In genomic region chr20:20364747-20365558, GRCh38 we compare ENCODE assay signal across 15 cellular contexts. TPM values are rescaled to one million over a fixed set of nuclear protein-coding genes. Genes with fewer than 3 reads are reported as not detected.
DNase-seq lines count a peak whose midpoint lies in the region; ATAC-seq and TF ChIP-seq lines count a peak whose summit lies in the region.
"Had no signal": no experiment of that assay in that cellular context is flagged by ENCODE, and none has a peak within 500 bp of the region (broad histone marks: within the 10 kb centered on the region; RNA-seq: fewer than 3 reads in every experiment).

No MANE protein-coding gene starts in this region.

- peak; percentile 40 for DNase-seq in activated T-cell treated with anti-CD3 and anti-CD28 coated beads, Interleukin-2, amount 50 U/mL, for 24 hours
- DNase-seq in activated T-cell treated with anti-CD3 and anti-CD28 coated beads, Interleukin-2, amount 50 U/mL, for 4 hours, result no peak
- DNase-seq in NCI-H1092 treated with DMSO at 0.1 percent for 48 hours (lab: John Stamatoyannopoulos, UW) (peak; percentile 74), progenitor cell of endocrine pancreas (ENCODE audit: low spot score, unreplicated experiment) (no peak), CD14-positive monocyte (ENCODE audit: low spot score) (no peak)
- DNase-seq in central memory CD8-positive, alpha-beta T cell (ENCODE audit: low spot score in 2 of 2), result no peak
- DNase-seq: kidney glomerular epithelial cell, NCI-H1694, right lobe of liver, T-cell had no signal

- intact Hi-C loops in CD14-positive monocyte (cut with micrococcal nuclease), result no loop called here

- peak overlapping the region; percentile 50 for H3K4me3 Mint-ChIP-seq in activated T-cell treated with anti-CD3 and anti-CD28 coated beads, Interleukin-2, amount 50 U/mL, for 24 hours
- no peak overlapping the region for H3K4me3 Mint-ChIP-seq in activated T-cell treated with anti-CD3 and anti-CD28 coated beads, Interleukin-2, amount 50 U/mL, for 4 hours
- no peak overlapping the region for H3K4me3 Mint-ChIP-seq in central memory CD8-positive, alpha-beta T cell
- H3K4me3 Mint-ChIP-seq in progenitor cell of endocrine pancreas (ENCODE audit: low read depth) (peak overlapping the region; percentile 55), CD14-positive monocyte (peak overlapping the region in 1 of 2 donors; percentile 84)
- H3K4me3 Mint-ChIP-seq: T-cell had no signal

- H3K9me3 Mint-ChIP-seq in activated T-cell treated with anti-CD3 and anti-CD28 coated beads, Interleukin-2, amount 50 U/mL, for 24 hours, result no peaks in the 10 kb centered on the region
- H3K9me3 Mint-ChIP-seq in activated T-cell treated with anti-CD3 and anti-CD28 coated beads, Interleukin-2, amount 50 U/mL, for 4 hours, result no peaks in the 10 kb centered on the region
- no peaks in the 10 kb centered on the region for H3K9me3 Mint-ChIP-seq in central memory CD8-positive, alpha-beta T cell
- H3K9me3 Mint-ChIP-seq in progenitor cell of endocrine pancreas (ENCODE audit: low read depth) (no peaks in the 10 kb centered on the region), CD14-positive monocyte (peaks cover 0 to 29% (median 7%) of the 10 kb centered on the region in 7 donors)
- H3K9me3 Mint-ChIP-seq: dendritic cell treated with granulocyte-macrophage colony-stimulating factor and Interleukin-4, amounts not matched to agents 40 ng/mL and 50 ng/mL, for 4 days; T-cell had no signal

- H3K4me1 Mint-ChIP-seq in activated T-cell treated with anti-CD3 and anti-CD28 coated beads, Interleukin-2, amount 50 U/mL, for 24 hours (ENCODE audit: low read depth), result peaks cover 53% of the 10 kb centered on the region
- peaks cover 24% of the 10 kb centered on the region for H3K4me1 Mint-ChIP-seq in activated T-cell treated with anti-CD3 and anti-CD28 coated beads, Interleukin-2, amount 50 U/mL, for 4 hours (ENCODE audit: low read depth)
- peaks cover 12% of the 10 kb centered on the region for H3K4me1 Mint-ChIP-seq in central memory CD8-positive, alpha-beta T cell
- H3K4me1 Mint-ChIP-seq in progenitor cell of endocrine pancreas (ENCODE audit: low read depth) (peaks cover 23% of the 10 kb centered on the region), CD14-positive monocyte (peaks cover 49% of the 10 kb centered on the region)

- peak overlapping the region; percentile 59 for H3K27ac Mint-ChIP-seq in activated T-cell treated with anti-CD3 and anti-CD28 coated beads, Interleukin-2, amount 50 U/mL, for 24 hours
- peak overlapping the region; percentile 59 for H3K27ac Mint-ChIP-seq in central memory CD8-positive, alpha-beta T cell (ENCODE audit: low read depth)
- peak overlapping the region; percentile 47 for H3K27ac Mint-ChIP-seq in progenitor cell of endocrine pancreas
- H3K27ac Mint-ChIP-seq in CD14-positive monocyte, result no peak overlapping the region
- H3K27ac Mint-ChIP-seq: dendritic cell treated with granulocyte-macrophage colony-stimulating factor and Interleukin-4, amounts not matched to agents 40 ng/mL and 50 ng/mL, for 4 days; T-cell had no signal

- no peak for ATAC-seq in activated T-cell treated with anti-CD3 and anti-CD28 coated beads, Interleukin-2, amount 50 U/mL, for 4 hours
- ATAC-seq in central memory CD8-positive, alpha-beta T cell (replicated peaks; ENCODE audit: extremely low read depth, poor library complexity, severe bottlenecking), result no peak
- ATAC-seq in HG03460 (IDR thresholded peaks at IDR 0.05; ENCODE audit: unreplicated experiment) (no peak), HG02884 (IDR thresholded peaks at IDR 0.05; ENCODE audit: unreplicated experiment) (no peak)
- ATAC-seq: right lobe of liver, T-cell had no signal

- peaks cover 2% of the 10 kb centered on the region for H3K36me3 Mint-ChIP-seq in activated T-cell treated with anti-CD3 and anti-CD28 coated beads, Interleukin-2, amount 50 U/mL, for 24 hours (ENCODE audit: low read depth)
- H3K36me3 Mint-ChIP-seq in activated T-cell treated with anti-CD3 and anti-CD28 coated beads, Interleukin-2, amount 50 U/mL, for 4 hours (ENCODE audit: insufficient read depth), result no peaks in the 10 kb centered on the region
- peaks cover 1% of the 10 kb centered on the region for H3K36me3 Mint-ChIP-seq in central memory CD8-positive, alpha-beta T cell (ENCODE audit: insufficient read depth)
- no peaks in the 10 kb centered on the region for H3K36me3 Mint-ChIP-seq in progenitor cell of endocrine pancreas (ENCODE audit: insufficient read depth)
- peaks cover 4 to 7% of the 10 kb centered on the region in 2 donors for H3K36me3 Mint-ChIP-seq in CD14-positive monocyte
- H3K36me3 Mint-ChIP-seq: T-cell had no signal

- peaks cover 80% of the 10 kb centered on the region for H3K27me3 Mint-ChIP-seq in activated T-cell treated with anti-CD3 and anti-CD28 coated beads, Interleukin-2, amount 50 U/mL, for 24 hours
- peaks cover 68% of the 10 kb centered on the region for H3K27me3 Mint-ChIP-seq in activated T-cell treated with anti-CD3 and anti-CD28 coated beads, Interleukin-2, amount 50 U/mL, for 4 hours (ENCODE audit: low read depth)
- peaks cover 69% of the 10 kb centered on the region for H3K27me3 Mint-ChIP-seq in central memory CD8-positive, alpha-beta T cell
- H3K27me3 Mint-ChIP-seq in progenitor cell of endocrine pancreas, result peaks cover 77% of the 10 kb centered on the region
- H3K27me3 Mint-ChIP-seq in CD14-positive monocyte (ENCODE audit: low read depth in 3 of 3), result peaks cover 77 to 89% (median 77%) of the 10 kb centered on the region in 3 donors

- TF ChIP-seq CTCF in progenitor cell of endocrine pancreas (IDR thresholded peaks at IDR 0.05; ENCODE audit: unreplicated experiment), result no peak
- no peak for TF ChIP-seq CTCF in CD14-positive monocyte (IDR thresholded peaks at IDR 0.05)

RNA-seq across cellular contexts. Expression of gene INSM1, which starts 3.0 kb away (rescaled TPM):
- total RNA-seq in activated T-cell treated with anti-CD3 and anti-CD28 coated beads, Interleukin-2, amount 50 U/mL, for 4 hours, result 10 to 100 TPM; 12.1 to 22.4 (median 14.6) TPM
- total RNA-seq in progenitor cell of endocrine pancreas, result 41.1 and 46.1 TPM in 2 replicates
- not detected for polyA plus RNA-seq in CD14-positive monocyte
- total RNA-seq: OCI-LY7, right lobe of liver, T-cell had no signal
- polyA plus RNA-seq: BJ had no signal

Comparison
In these comparisons a context has a peak if more than half of its experiments do, and no peak if none do; other contexts are left out.
1. DNase-seq: peak in activated T-cell treated with anti-CD3 and anti-CD28 coated beads, Interleukin-2, amount 50 U/mL, for 24 hours (single experiment) and NCI-H1092 treated with DMSO at 0.1 percent for 48 hours (single experiment); none in activated T-cell treated with anti-CD3 and anti-CD28 coated beads, Interleukin-2, amount 50 U/mL, for 4 hours (single experiment), central memory CD8-positive, alpha-beta T cell (0 of 2), progenitor cell of endocrine pancreas (single experiment) and CD14-positive monocyte (single experiment).
2. H3K4me3 Mint-ChIP-seq: peak in activated T-cell treated with anti-CD3 and anti-CD28 coated beads, Interleukin-2, amount 50 U/mL, for 24 hours (single experiment) and progenitor cell of endocrine pancreas (single experiment); none in activated T-cell treated with anti-CD3 and anti-CD28 coated beads, Interleukin-2, amount 50 U/mL, for 4 hours (single experiment) and central memory CD8-positive, alpha-beta T cell (single experiment).
3. H3K27ac Mint-ChIP-seq: peak in activated T-cell treated with anti-CD3 and anti-CD28 coated beads, Interleukin-2, amount 50 U/mL, for 24 hours (single experiment), central memory CD8-positive, alpha-beta T cell (single experiment) and progenitor cell of endocrine pancreas (single experiment); none in CD14-positive monocyte (0 of 7).